Comparison of ENCODE assay signal across 17 cellular contexts in genomic region chr2:214382229-214382628, GRCh38. TPM values are rescaled to one million over a fixed set of nuclear protein-coding genes. Genes with fewer than 3 reads are reported as not detected.
A peak's percentile ranks its signal among the peaks of the same experiment; 100 is the strongest.
DNase-seq lines count a peak whose midpoint lies in the region; ATAC-seq and TF ChIP-seq lines count a peak whose summit lies in the region.
"Had no signal": no experiment of that assay in that cellular context is flagged by ENCODE, and none has a peak within 500 bp of the region (broad histone marks: within the 10 kb centered on the region; RNA-seq: fewer than 3 reads in every experiment).

No MANE protein-coding gene starts in this region.

- no peaks in the 10 kb centered on the region for H3K36me3 Mint-ChIP-seq in activated naive CD8-positive, alpha-beta T cell treated with anti-CD3 and anti-CD28 coated beads for 36 hours
- H3K36me3 Mint-ChIP-seq in nephron progenitor cell (ENCODE audit: low read depth), result no peaks in the 10 kb centered on the region
- H3K36me3 Mint-ChIP-seq: CD4-positive, CD25-positive, alpha-beta regulatory T cell had no signal

- WGBS in upper lobe of left lung, 2 donors, result 61 to 66% methylated on average over 2 of the region's 2 CpGs

- no TSS peak for BruUV-seq in PC-3 (replicated peaks; lab: Mats Ljungman, UMichigan)

- no peak for TF ChIP-seq POLR2A in upper lobe of left lung (IDR thresholded peaks at IDR 0.05)

- H3K9me3 Mint-ChIP-seq in activated naive CD8-positive, alpha-beta T cell treated with anti-CD3 and anti-CD28 coated beads for 36 hours, result no peaks in the 10 kb centered on the region
- H3K9me3 Mint-ChIP-seq in nephron progenitor cell, result peaks cover 4% of the 10 kb centered on the region
- H3K9me3 Mint-ChIP-seq: H9 had no signal

- intact Hi-C loops in PC-3 (cut with micrococcal nuclease), result no loop called here

- TF ChIP-seq CTCF in PC-3 (conservative IDR thresholded peaks at IDR 0.05; ENCODE audit: low read depth, low read length), result no peak
- TF ChIP-seq CTCF in upper lobe of left lung (IDR thresholded peaks at IDR 0.05), result no peak
- no peak for TF ChIP-seq CTCF in nephron progenitor cell (IDR thresholded peaks at IDR 0.05)

- TF ChIP-seq EP300 in upper lobe of left lung (IDR thresholded peaks at IDR 0.05), result no peak

- POLR2A ChIA-PET in PC-3 (lab: Charles Lee; ENCODE audit: unreplicated experiment), result no interaction called here

- no peak overlapping the region for H3K27ac Mint-ChIP-seq in activated naive CD8-positive, alpha-beta T cell treated with anti-CD3 and anti-CD28 coated beads for 36 hours
- H3K27ac Mint-ChIP-seq in nephron progenitor cell, result no peak overlapping the region
- H3K27ac Mint-ChIP-seq: CD4-positive, CD25-positive, alpha-beta regulatory T cell; H9 had no signal

- H3K4me1 ChIP-seq in PC-3 (ENCODE audit: insufficient read depth, low read length) (peaks cover 37% of the 10 kb centered on the region), upper lobe of left lung (no peaks in the 10 kb centered on the region)

- no peaks in the 10 kb centered on the region for H4K20me1 ChIP-seq in PC-3 (ENCODE audit: low read length)

- H3K27me3 ChIP-seq in PC-3 (ENCODE audit: low read length) (no peaks in the 10 kb centered on the region), upper lobe of left lung (no peaks in the 10 kb centered on the region)

- H3K9ac ChIP-seq in PC-3 (ENCODE audit: low read length), result no peak overlapping the region

- peak; percentile 3 for DNase-seq in DMS 273 (lab: John Stamatoyannopoulos, UW; ENCODE audit: unreplicated experiment)
- DNase-seq in DMS 273 treated with DMSO at 0.1 percent for 48 hours (lab: John Stamatoyannopoulos, UW), result no peak
- peak; percentile 3 for DNase-seq in NCI-H226
- peak; percentile 35 for DNase-seq in PC-3
- peak; percentile 2 for DNase-seq in fibroblast of gingiva (ENCODE audit: low read depth)
- DNase-seq in activated naive CD8-positive, alpha-beta T cell treated with anti-CD3 and anti-CD28 coated beads for 36 hours, result no peak
- DNase-seq in upper lobe of left lung, result no peak
- DNase-seq in nephron progenitor cell, result no peak
- DNase-seq: Calu3; CD4-positive, CD25-positive, alpha-beta regulatory T cell; DMS153; GF-D8; GOT3; H9 had no signal

- H3K79me2 ChIP-seq in PC-3 (ENCODE audit: low read length), result no peaks in the 10 kb centered on the region

- H3K4me3 ChIP-seq in PC-3 (ENCODE audit: low read length), result no peak overlapping the region
- H3K4me3 ChIP-seq in upper lobe of left lung, result no peak overlapping the region

- H3K27ac ChIP-seq in PC-3 (ENCODE audit: low read length), result no peak overlapping the region
- no peak overlapping the region for H3K27ac ChIP-seq in upper lobe of left lung
- H3K27ac ChIP-seq: 22Rv1 had no signal

- H3K4me2 ChIP-seq in PC-3 (ENCODE audit: low read length), result no peak overlapping the region

- no peaks in the 10 kb centered on the region for H3K4me1 Mint-ChIP-seq in activated naive CD8-positive, alpha-beta T cell treated with anti-CD3 and anti-CD28 coated beads for 36 hours
- peaks cover 13% of the 10 kb centered on the region for H3K4me1 Mint-ChIP-seq in nephron progenitor cell
- H3K4me1 Mint-ChIP-seq: CD4-positive, CD25-positive, alpha-beta regulatory T cell; H9 had no signal

- no peaks in the 10 kb centered on the region for H3K9me2 ChIP-seq in PC-3 (replicated peaks; ENCODE audit: low read length)

- no peak overlapping the region for H3K4me3 Mint-ChIP-seq in activated naive CD8-positive, alpha-beta T cell treated with anti-CD3 and anti-CD28 coated beads for 36 hours
- no peak overlapping the region for H3K4me3 Mint-ChIP-seq in nephron progenitor cell
- H3K4me3 Mint-ChIP-seq: CD4-positive, CD25-positive, alpha-beta regulatory T cell; H9 had no signal

- H3K27me3 Mint-ChIP-seq in activated naive CD8-positive, alpha-beta T cell treated with anti-CD3 and anti-CD28 coated beads for 36 hours, result no peaks in the 10 kb centered on the region
- no peaks in the 10 kb centered on the region for H3K27me3 Mint-ChIP-seq in nephron progenitor cell (ENCODE audit: low read depth, poor library complexity)
- H3K27me3 Mint-ChIP-seq: CD4-positive, CD25-positive, alpha-beta regulatory T cell had no signal

- H3K9me3 ChIP-seq in PC-3 (ENCODE audit: low read length), result no peaks in the 10 kb centered on the region
- H3K9me3 ChIP-seq in upper lobe of left lung, result no peaks in the 10 kb centered on the region

- H3K36me3 ChIP-seq in PC-3 (ENCODE audit: low read depth, low read length), result no peaks in the 10 kb centered on the region
- H3K36me3 ChIP-seq in upper lobe of left lung, result no peaks in the 10 kb centered on the region

- peaks cover 5% of the 10 kb centered on the region for H3F3A ChIP-seq in PC-3 (ENCODE audit: low read length, unreplicated experiment)

- CTCF ChIA-PET in PC-3 (lab: Charles Lee), result no interaction called here

- H2AFZ ChIP-seq in PC-3 (ENCODE audit: low read length), result no peak overlapping the region

- ATAC-seq in PC-3 (no peak), upper lobe of left lung (ENCODE audit: low FRiP score in 2 of 2) (no peak)

RNA-seq across cellular contexts. Expression of gene VWC2L, which starts 28.6 kb away (rescaled TPM):
- not detected in 2 replicates for total RNA-seq in PC-3 (2014; rRNA removed)
- total RNA-seq in activated naive CD8-positive, alpha-beta T cell treated with anti-CD3 and anti-CD28 coated beads for 36 hours, result not detected
- total RNA-seq in upper lobe of left lung, result under 1 TPM in 1 of 6 donors, not detected in 5; 0.30 TPM
- total RNA-seq: A673; Calu3; CD4-positive, CD25-positive, alpha-beta regulatory T cell; H9; HT1080 had no signal

Comparison
In these comparisons a context has a peak if more than half of its experiments do, and no peak if none do; other contexts are left out.
1. DNase-seq: peak in DMS 273 (single experiment), NCI-H226 (single experiment), PC-3 (single experiment) and fibroblast of gingiva (single experiment); none in DMS 273 treated with DMSO at 0.1 percent for 48 hours (single experiment), activated naive CD8-positive, alpha-beta T cell treated with anti-CD3 and anti-CD28 coated beads for 36 hours (single experiment), upper lobe of left lung (0 of 2) and nephron progenitor cell (single experiment).